24 cellular contexts compared by ENCODE assay signal in genomic region chr9:112671256-112671655, GRCh38. TPM values are rescaled to one million over a fixed set of nuclear protein-coding genes. Genes with fewer than 3 reads are reported as not detected.
DNase-seq lines count a peak whose midpoint lies in the region; ATAC-seq, FAIRE-seq and TF ChIP-seq lines count a peak whose summit lies in the region.
"Had no signal": no experiment of that assay in that cellular context is flagged by ENCODE, and none has a peak within 500 bp of the region (broad histone marks: within the 10 kb centered on the region; RNA-seq: fewer than 3 reads in every experiment).

No MANE protein-coding gene starts in this region.

- no peaks in the 10 kb centered on the region for H3K27me3 ChIP-seq in endothelial cell of umbilical vein (ENCODE audit: control insufficient read depth in 2 of 2, insufficient read depth in 2 of 2, low read length in 2 of 2)
- H3K27me3 ChIP-seq: BE2C, BLaER1 had no signal

- peaks cover 4% of the 10 kb centered on the region for H3K27me3 Mint-ChIP-seq in activated CD8-positive, alpha-beta memory T cell treated with anti-CD3 and anti-CD28 coated beads, Interleukin-2, amount 10 ng/mL, durations not matched to agents 7 days and 5 days

- TF ChIP-seq CTCF in endothelial cell of umbilical vein (IDR thresholded peaks at IDR 0.05; ENCODE audit: extremely low read depth in 1 of 2, insufficient read depth in 1 of 2, low read depth in 1 of 2, low read length in 2 of 2) = no peak

- no peak overlapping the region for H2AFZ ChIP-seq in endothelial cell of umbilical vein (ENCODE audit: low read depth, low read length)

- H3K27ac ChIP-seq in endothelial cell of umbilical vein (ENCODE audit: insufficient read depth, low read depth, low read length) = no peak overlapping the region
- H3K27ac ChIP-seq: BLaER1 had no signal

- CTCF ChIA-PET in endothelial cell of umbilical vein (lab: Charles Lee) = interaction anchor here (0.7 kb wide), 1 partner anchor 8 kb away, joined by 3 read pairs; no protein-coding TSS in a partner anchor
- CTCF ChIA-PET in activated CD8-positive, alpha-beta memory T cell treated with anti-CD3 and anti-CD28 coated beads, Interleukin-2, amount 10 ng/mL, durations not matched to agents 7 days and 5 days (lab: Charles Lee) = no interaction called here

- no peak for ATAC-seq in activated CD8-positive, alpha-beta memory T cell treated with anti-CD3 and anti-CD28 coated beads, Interleukin-2, amount 10 ng/mL, durations not matched to agents 7 days and 5 days

- POLR2A ChIA-PET in endothelial cell of umbilical vein (lab: Charles Lee) = no interaction called here

- H3K4me1 ChIP-seq in endothelial cell of umbilical vein (ENCODE audit: control insufficient read depth, extremely low read depth, insufficient read depth, low read length) = no peaks in the 10 kb centered on the region
- H3K4me1 ChIP-seq: BE2C, BLaER1 had no signal

- no peaks in the 10 kb centered on the region for H3K36me3 ChIP-seq in endothelial cell of umbilical vein (ENCODE audit: control insufficient read depth in 2 of 2, extremely low read depth in 1 of 2, insufficient read depth in 2 of 2, low read length in 2 of 2)
- H3K36me3 ChIP-seq: BE2C, BLaER1 had no signal

- no peak overlapping the region for H3K27ac Mint-ChIP-seq in activated CD8-positive, alpha-beta memory T cell treated with anti-CD3 and anti-CD28 coated beads, Interleukin-2, amount 10 ng/mL, durations not matched to agents 7 days and 5 days
- H3K27ac Mint-ChIP-seq: CD14-positive monocyte; CD4-positive, alpha-beta memory T cell; CD8-positive, alpha-beta memory T cell had no signal

- H3K4me3 Mint-ChIP-seq in activated CD8-positive, alpha-beta memory T cell treated with anti-CD3 and anti-CD28 coated beads, Interleukin-2, amount 10 ng/mL, durations not matched to agents 7 days and 5 days = no peak overlapping the region
- H3K4me3 Mint-ChIP-seq: CD14-positive monocyte; CD4-positive, alpha-beta memory T cell; CD4-positive, CD25-positive, alpha-beta regulatory T cell; CD8-positive, alpha-beta memory T cell had no signal

- no peaks in the 10 kb centered on the region for H4K20me1 ChIP-seq in endothelial cell of umbilical vein (replicated peaks; ENCODE audit: control insufficient read depth, extremely low read depth, insufficient read depth, low read length)
- H4K20me1 ChIP-seq: BLaER1 had no signal

- no peaks in the 10 kb centered on the region for H3K4me1 Mint-ChIP-seq in activated CD8-positive, alpha-beta memory T cell treated with anti-CD3 and anti-CD28 coated beads, Interleukin-2, amount 10 ng/mL, durations not matched to agents 7 days and 5 days
- H3K4me1 Mint-ChIP-seq: CD14-positive monocyte; CD4-positive, alpha-beta memory T cell; CD4-positive, CD25-positive, alpha-beta regulatory T cell; CD8-positive, alpha-beta memory T cell had no signal

- H3K79me2 ChIP-seq in endothelial cell of umbilical vein (ENCODE audit: control insufficient read depth, insufficient read depth, low read length) = no peaks in the 10 kb centered on the region

- no peaks in the 10 kb centered on the region for H3K9me1 ChIP-seq in endothelial cell of umbilical vein (replicated peaks; ENCODE audit: control insufficient read depth, extremely low read depth, insufficient read depth, low read length)

- dilution Hi-C loops in endothelial cell of umbilical vein (cut with MboI; ENCODE audit: extremely low pct_ligation_motif_present, low sequenced_read_pairs) = no loop called here

- H3K9ac ChIP-seq in endothelial cell of umbilical vein (replicated peaks; ENCODE audit: extremely low read depth, insufficient read depth, low read length) = no peak overlapping the region
- H3K9ac ChIP-seq: BLaER1 had no signal

- H3K36me3 Mint-ChIP-seq in activated CD8-positive, alpha-beta memory T cell treated with anti-CD3 and anti-CD28 coated beads, Interleukin-2, amount 10 ng/mL, durations not matched to agents 7 days and 5 days = no peaks in the 10 kb centered on the region
- H3K36me3 Mint-ChIP-seq: CD14-positive monocyte; CD4-positive, alpha-beta memory T cell; CD4-positive, CD25-positive, alpha-beta regulatory T cell had no signal

- no peak for TF ChIP-seq POLR2A in endothelial cell of umbilical vein (IDR thresholded peaks at IDR 0.05; ENCODE audit: low read depth, low read length)

- H3K9me3 ChIP-seq in endothelial cell of umbilical vein (replicated peaks; ENCODE audit: control insufficient read depth, insufficient read depth, low read length) = no peaks in the 10 kb centered on the region
- H3K9me3 ChIP-seq: BE2C had no signal

- H3K4me3 ChIP-seq in endothelial cell of umbilical vein (replicated peaks in 1 of 3; ENCODE audit: insufficient read depth in 1 of 3, low read depth in 1 of 3, low read length in 3 of 3) = no peak overlapping the region
- H3K4me3 ChIP-seq: BLaER1 had no signal

- intact Hi-C loops in endothelial cell of umbilical vein (cut with micrococcal nuclease) = no loop called here

- FAIRE-seq in endothelial cell of umbilical vein (lab: Jason Lieb, UNC) = no peak
- FAIRE-seq: A204.1, G401.6, GM12891, GM19239 had no signal

- BruUV-seq in endothelial cell of umbilical vein (replicated peaks; lab: Mats Ljungman, UMichigan) = no TSS peak

- H3K4me2 ChIP-seq in endothelial cell of umbilical vein (ENCODE audit: insufficient read depth, low read length) = no peak overlapping the region
- H3K4me2 ChIP-seq: BLaER1 had no signal

- H3K9me3 Mint-ChIP-seq in activated CD8-positive, alpha-beta memory T cell treated with anti-CD3 and anti-CD28 coated beads, Interleukin-2, amount 10 ng/mL, durations not matched to agents 7 days and 5 days (ENCODE audit: low read depth) = no peaks in the 10 kb centered on the region

- DNase-seq in dermis blood vessel endothelial cell (peak; percentile 66), endothelial cell of umbilical vein (ENCODE audit: low read depth, low spot score) (peak; percentile 56), DMS53 treated with DMSO at 0.1 percent for 48 hours (lab: John Stamatoyannopoulos, UW; ENCODE audit: unreplicated experiment) (no peak)
- no peak for DNase-seq in activated CD8-positive, alpha-beta memory T cell treated with anti-CD3 and anti-CD28 coated beads, Interleukin-2, amount 10 ng/mL, durations not matched to agents 7 days and 5 days
- DNase-seq in stimulated activated naive CD4-positive, alpha-beta T cell (lab: John Stamatoyannopoulos, UW) = no peak
- DNase-seq: 8988T; ACHN; BE2C; C1 segment of cervical spinal cord; CD4-positive, alpha-beta memory T cell; CD4-positive, CD25-positive, alpha-beta regulatory T cell; CD8-positive, alpha-beta memory T cell; COR-L47; DMS 273 treated with DMSO at 0.1 percent for 48 hours; DMS153; DMS53; DMS79 treated with DMSO at 0.1 percent for 48 hours; GF-D8 had no signal

TF ChIP-seq in endothelial cell of umbilical vein, 7 proteins besides CTCF, POLR2A, EP300 and RAD21:
- TF ChIP-seq JUN (IDR thresholded peaks at IDR 0.05; ENCODE audit: borderline replicate concordance, insufficient read depth, insufficient read length, low read depth) (no peak), MYC (IDR thresholded peaks at IDR 0.05; ENCODE audit: low read depth, low read length) (no peak), MAX (IDR thresholded peaks at IDR 0.05; ENCODE audit: insufficient read depth, insufficient read length) (no peak)

RNA-seq across cellular contexts. Expression of gene INIP, which starts 46.7 kb away (rescaled TPM):
- total RNA-seq in dermis blood vessel endothelial cell (25.5 and 26.5 TPM in 2 replicates), endothelial cell of umbilical vein (25.7 and 27.6 TPM in 2 replicates)
- polyA plus RNA-seq in endothelial cell of umbilical vein = 9.6 and 12.3 TPM in 2 replicates
- 13.5 and 14.6 TPM in 2 replicates for polyA plus RNA-seq in endothelial cell of umbilical vein (2011; cell fraction: cytosol; rRNA removed)
- polyA plus RNA-seq in endothelial cell of umbilical vein (2011; cell fraction: nucleus; rRNA removed) = 5.0 and 8.3 TPM in 2 replicates
- 21.3 and 24.1 TPM in 2 replicates for polyA plus RNA-seq in endothelial cell of umbilical vein (2012)
- 25.2 and 28.2 TPM in 2 replicates for polyA minus RNA-seq in endothelial cell of umbilical vein
- polyA minus RNA-seq in endothelial cell of umbilical vein (2011; cell fraction: cytosol; rRNA and poly(A)+ RNA removed) = 6.3 TPM
- 2.9 and 4.7 TPM in 2 replicates for polyA minus RNA-seq in endothelial cell of umbilical vein (2011; cell fraction: nucleus; rRNA and poly(A)+ RNA removed)
- total RNA-seq in activated CD8-positive, alpha-beta memory T cell treated with anti-CD3 and anti-CD28 coated beads, Interleukin-2, amount 10 ng/mL, durations not matched to agents 7 days and 5 days = 10 to 100 TPM; 25.8 to 36.8 TPM

Comparison
In these comparisons a context has a peak if more than half of its experiments do, and no peak if none do; other contexts are left out.
1. DNase-seq: peak in dermis blood vessel endothelial cell (single experiment) and endothelial cell of umbilical vein (single experiment); none in DMS53 treated with DMSO at 0.1 percent for 48 hours (single experiment), activated CD8-positive, alpha-beta memory T cell treated with anti-CD3 and anti-CD28 coated beads, Interleukin-2, amount 10 ng/mL, durations not matched to agents 7 days and 5 days (single experiment) and stimulated activated naive CD4-positive, alpha-beta T cell (0 of 6).